In the genomic region with DNA sequence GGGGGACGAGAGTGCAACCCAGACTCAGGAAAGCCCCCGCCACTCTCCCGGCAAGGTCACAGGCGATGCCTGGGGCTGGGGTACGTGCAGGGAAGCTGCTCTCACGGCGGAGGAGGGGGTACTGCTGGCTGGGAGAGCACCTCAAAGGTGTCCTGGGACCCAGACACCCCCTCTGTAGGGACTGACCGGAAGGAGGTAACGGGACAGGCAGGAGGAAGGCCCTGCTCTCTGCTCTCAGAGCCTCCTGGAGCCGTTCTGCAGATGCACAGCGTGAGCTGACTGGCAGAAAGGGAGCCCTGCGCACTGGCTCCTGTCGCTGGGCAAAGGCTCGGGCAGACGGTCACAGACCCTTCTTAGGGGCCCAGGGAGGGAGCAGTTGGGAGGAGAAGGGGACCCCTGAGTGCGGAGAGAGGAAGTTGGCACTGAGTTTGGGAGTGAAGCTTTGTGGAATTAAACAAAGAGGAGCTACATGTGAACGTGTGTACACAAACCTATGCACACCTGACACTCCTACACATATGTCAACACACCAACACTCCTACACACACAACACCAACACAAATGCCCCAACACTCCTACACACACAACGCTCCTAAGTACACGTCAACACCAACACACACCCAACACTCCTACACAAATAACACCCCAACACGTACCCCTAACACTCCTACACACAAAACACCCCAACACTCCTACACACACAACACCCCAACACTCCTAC, we compare ENCODE assay signal across 2 cellular contexts.
TF ChIP-seq lines count a peak whose summit lies in the region.

No MANE protein-coding gene starts in this region.

TF ChIP-seq in SK-N-SH, 30 proteins besides CTCF, POLR2A, EP300 and RAD21 (continued from another document):
- TF ChIP-seq CHD2 (IDR thresholded peaks at IDR 0.05; ENCODE audit: low read length, partially characterized antibody): no peak
- TF ChIP-seq, protein P1, sequence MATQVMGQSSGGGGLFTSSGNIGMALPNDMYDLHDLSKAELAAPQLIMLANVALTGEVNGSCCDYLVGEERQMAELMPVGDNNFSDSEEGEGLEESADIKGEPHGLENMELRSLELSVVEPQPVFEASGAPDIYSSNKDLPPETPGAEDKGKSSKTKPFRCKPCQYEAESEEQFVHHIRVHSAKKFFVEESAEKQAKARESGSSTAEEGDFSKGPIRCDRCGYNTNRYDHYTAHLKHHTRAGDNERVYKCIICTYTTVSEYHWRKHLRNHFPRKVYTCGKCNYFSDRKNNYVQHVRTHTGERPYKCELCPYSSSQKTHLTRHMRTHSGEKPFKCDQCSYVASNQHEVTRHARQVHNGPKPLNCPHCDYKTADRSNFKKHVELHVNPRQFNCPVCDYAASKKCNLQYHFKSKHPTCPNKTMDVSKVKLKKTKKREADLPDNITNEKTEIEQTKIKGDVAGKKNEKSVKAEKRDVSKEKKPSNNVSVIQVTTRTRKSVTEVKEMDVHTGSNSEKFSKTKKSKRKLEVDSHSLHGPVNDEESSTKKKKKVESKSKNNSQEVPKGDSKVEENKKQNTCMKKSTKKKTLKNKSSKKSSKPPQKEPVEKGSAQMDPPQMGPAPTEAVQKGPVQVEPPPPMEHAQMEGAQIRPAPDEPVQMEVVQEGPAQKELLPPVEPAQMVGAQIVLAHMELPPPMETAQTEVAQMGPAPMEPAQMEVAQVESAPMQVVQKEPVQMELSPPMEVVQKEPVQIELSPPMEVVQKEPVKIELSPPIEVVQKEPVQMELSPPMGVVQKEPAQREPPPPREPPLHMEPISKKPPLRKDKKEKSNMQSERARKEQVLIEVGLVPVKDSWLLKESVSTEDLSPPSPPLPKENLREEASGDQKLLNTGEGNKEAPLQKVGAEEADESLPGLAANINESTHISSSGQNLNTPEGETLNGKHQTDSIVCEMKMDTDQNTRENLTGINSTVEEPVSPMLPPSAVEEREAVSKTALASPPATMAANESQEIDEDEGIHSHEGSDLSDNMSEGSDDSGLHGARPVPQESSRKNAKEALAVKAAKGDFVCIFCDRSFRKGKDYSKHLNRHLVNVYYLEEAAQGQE (IDR thresholded peaks at IDR 0.05; ENCODE audit: low read depth, low read length): no peak

TF ChIP-seq in SK-N-SH treated with all-trans-retinoic acid at 6 μM for 48 hours, 23 proteins besides CTCF, POLR2A, EP300 and RAD21 (continued from another document):
- TF ChIP-seq ZNF70 (CRISPR knock-in tag; IDR thresholded peaks at IDR 0.05) (no peak), TOX (CRISPR knock-in tag; IDR thresholded peaks at IDR 0.05; ENCODE audit: borderline replicate concordance) (no peak), BACH2 (CRISPR knock-in tag; IDR thresholded peaks at IDR 0.05; ENCODE audit: borderline replicate concordance) (no peak), ZC3H10 (CRISPR knock-in tag; IDR thresholded peaks at IDR 0.05) (no peak)
- TF ChIP-seq, protein P2, sequence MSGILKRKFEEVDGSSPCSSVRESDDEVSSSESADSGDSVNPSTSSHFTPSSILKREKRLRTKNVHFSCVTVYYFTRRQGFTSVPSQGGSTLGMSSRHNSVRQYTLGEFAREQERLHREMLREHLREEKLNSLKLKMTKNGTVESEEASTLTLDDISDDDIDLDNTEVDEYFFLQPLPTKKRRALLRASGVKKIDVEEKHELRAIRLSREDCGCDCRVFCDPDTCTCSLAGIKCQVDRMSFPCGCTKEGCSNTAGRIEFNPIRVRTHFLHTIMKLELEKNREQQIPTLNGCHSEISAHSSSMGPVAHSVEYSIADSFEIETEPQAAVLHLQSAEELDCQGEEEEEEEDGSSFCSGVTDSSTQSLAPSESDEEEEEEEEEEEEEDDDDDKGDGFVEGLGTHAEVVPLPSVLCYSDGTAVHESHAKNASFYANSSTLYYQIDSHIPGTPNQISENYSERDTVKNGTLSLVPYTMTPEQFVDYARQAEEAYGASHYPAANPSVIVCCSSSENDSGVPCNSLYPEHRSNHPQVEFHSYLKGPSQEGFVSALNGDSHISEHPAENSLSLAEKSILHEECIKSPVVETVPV (CRISPR knock-in tag; IDR thresholded peaks at IDR 0.05): no peak
